In the genomic region with DNA sequence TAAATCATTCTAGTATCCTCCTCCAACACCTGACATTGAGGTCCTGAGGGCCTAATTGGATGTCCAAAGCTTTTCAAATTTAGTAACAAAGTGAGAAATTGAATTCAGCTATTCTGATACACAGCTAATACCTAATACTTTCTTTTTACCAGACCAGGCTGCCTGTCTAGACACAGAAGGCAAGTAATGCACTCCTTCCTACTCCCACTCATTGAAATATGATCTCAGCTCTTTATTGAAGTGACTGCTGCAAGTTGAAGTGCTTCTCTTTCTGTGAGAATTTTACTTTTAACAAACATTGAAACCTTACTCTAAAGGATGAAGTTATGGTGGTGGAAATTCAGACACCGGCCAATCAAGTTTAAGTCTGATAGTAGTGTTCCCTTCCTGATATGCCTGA, we compare ENCODE assay signal across 17 cellular contexts.
DNase-seq lines count a peak whose midpoint lies in the region; ATAC-seq and TF ChIP-seq lines count a peak whose summit lies in the region.
"Had no signal": no experiment of that assay in that cellular context is flagged by ENCODE, and none has a peak within 500 bp of the region (broad histone marks: within the 10 kb centered on the region; RNA-seq: fewer than 3 reads in every experiment).

No MANE protein-coding gene starts in this region.

- no peaks in the 10 kb centered on the region for H3K79me2 ChIP-seq in mammary epithelial cell (ENCODE audit: insufficient read depth, low read length)

- TF ChIP-seq CTCF in AG10803 (conservative IDR thresholded peaks at IDR 0.05; ENCODE audit: low read length) (no peak), mammary epithelial cell (conservative IDR thresholded peaks at IDR 0.05 in 1 of 2, IDR thresholded peaks at IDR 0.05 in 1 of 2; ENCODE audit: extremely low read depth in 1 of 2, insufficient read depth in 1 of 2, low read depth in 1 of 2, low read length in 2 of 2) (no peak), RWPE1 (conservative IDR thresholded peaks at IDR 0.05; ENCODE audit: low read depth) (no peak), right lobe of liver (IDR thresholded peaks at IDR 0.05) (no peak)

- peak; percentile 29 for DNase-seq in AG10803 (ENCODE audit: low read depth)
- DNase-seq in mammary epithelial cell = peak; percentile 43
- DNase-seq in RWPE1 (ENCODE audit: low spot score) = no peak
- no peak for DNase-seq in right lobe of liver
- DNase-seq in activated CD4-positive, alpha-beta T cell treated with anti-CD3 and anti-CD28 coated beads for 48 hours = no peak
- DNase-seq: activated CD4-positive, alpha-beta memory T cell treated with anti-CD3 and anti-CD28 coated beads, Interleukin-2, amount 10 ng/mL, durations not matched to agents 7 days and 5 days; CD4-positive, alpha-beta T cell; foreskin melanocyte; H9; NCI-H1436 treated with DMSO at 0.1 percent for 48 hours; T-helper 17 cell had no signal

- no peaks in the 10 kb centered on the region for H4K20me1 ChIP-seq in mammary epithelial cell (ENCODE audit: insufficient read depth, low read length)

- peak overlapping the region; percentile 64 for H2AFZ ChIP-seq in mammary epithelial cell (ENCODE audit: low read depth, low read length)

- TF ChIP-seq POLR2A in right lobe of liver (IDR thresholded peaks at IDR 0.05) = no peak

- H3K4me3 ChIP-seq in AG10803 (ENCODE audit: low read length) = no peak overlapping the region
- H3K4me3 ChIP-seq in mammary epithelial cell (replicated peaks in 1 of 3; ENCODE audit: insufficient read depth in 1 of 3, low read depth in 2 of 3, low read length in 3 of 3) = no peak overlapping the region
- H3K4me3 ChIP-seq in mesodermal cell (ENCODE audit: extremely low read depth, insufficient read depth, low read length, poor library complexity, severe bottlenecking) = no peak overlapping the region
- no peak overlapping the region for H3K4me3 ChIP-seq in right lobe of liver

- H3K36me3 ChIP-seq in mammary epithelial cell (ENCODE audit: insufficient read depth, low read length) (no peaks in the 10 kb centered on the region), mesodermal cell (ENCODE audit: control insufficient read depth, insufficient read depth, low read length) (no peaks in the 10 kb centered on the region), right lobe of liver (no peaks in the 10 kb centered on the region)

- in situ Hi-C loops in mammary epithelial cell (cut with MboI; ENCODE audit: low sequenced_read_pairs in 2 of 2) = loop anchor here (25.0 kb wide), 1 partner anchor 315 kb away; no protein-coding TSS in a partner anchor

- no peaks in the 10 kb centered on the region for H3K9me3 ChIP-seq in mammary epithelial cell (replicated peaks; ENCODE audit: insufficient read depth, low read length)
- no peaks in the 10 kb centered on the region for H3K9me3 ChIP-seq in mesodermal cell (ENCODE audit: control insufficient read depth, low read length)
- no peaks in the 10 kb centered on the region for H3K9me3 ChIP-seq in right lobe of liver

- H3K4me1 ChIP-seq in mammary epithelial cell (ENCODE audit: insufficient read depth, low read length) (no peaks in the 10 kb centered on the region), mesodermal cell (ENCODE audit: control insufficient read depth, insufficient read depth, low read length, poor library complexity, severe bottlenecking) (peaks cover 9% of the 10 kb centered on the region), right lobe of liver (no peaks in the 10 kb centered on the region)

- H3K27ac ChIP-seq in mammary epithelial cell (ENCODE audit: insufficient read depth, low read depth, low read length) (no peak overlapping the region), mesodermal cell (ENCODE audit: low read depth, low read length, severe bottlenecking) (peak overlapping the region; percentile 10), RWPE1 (no peak overlapping the region), right lobe of liver (no peak overlapping the region)

- intact Hi-C loops in mammary epithelial cell (cut with micrococcal nuclease) (loop anchor here (10.0 kb wide), 1 partner anchor 287 kb away; no protein-coding TSS in a partner anchor), right lobe of liver (cut with DNase I) (no loop called here)

- CTCF ChIA-PET in mammary epithelial cell (lab: Charles Lee; ENCODE audit: low non-redundant PET) = no interaction called here
- CTCF ChIA-PET in RWPE1 (lab: Yijun Ruan, JAX) = no interaction called here

- H3K27me3 ChIP-seq in mammary epithelial cell (ENCODE audit: insufficient read depth, low read length) = no peaks in the 10 kb centered on the region
- H3K27me3 ChIP-seq in right lobe of liver = no peaks in the 10 kb centered on the region

- ATAC-seq in GM21367 (IDR thresholded peaks at IDR 0.05; ENCODE audit: unreplicated experiment) (no peak), right lobe of liver (no peak)
- ATAC-seq: HepG2; left lobe of liver; stimulated activated effector memory CD8-positive, alpha-beta T cell treated with anti-CD3 and anti-CD28 coated beads, Interleukin-12 subunit alpha, Interleukin-12 subunit beta, amount 100 ng/mL, for 72 hours; T-helper 17 cell had no signal

- H3K9ac ChIP-seq in mammary epithelial cell (ENCODE audit: insufficient read depth, low read length) = no peak overlapping the region

- no TSS peak for BruUV-seq in mammary epithelial cell (replicated peaks; lab: Mats Ljungman, UMichigan)

- TF ChIP-seq RAD21 in Ishikawa (IDR thresholded peaks at IDR 0.05; ENCODE audit: low read depth) = no peak

- no peak for TF ChIP-seq EP300 in Ishikawa (IDR thresholded peaks at IDR 0.05; ENCODE audit: borderline replicate concordance)

- whole genome bisulfite sequencing in mammary epithelial cell (ENCODE audit: low coverage, missing lambda C conversion rate) = 100% methylated on average over 1 of the region's 1 CpG
- 71 to 80% methylated on average over 1 of the region's 1 CpG for WGBS in mesodermal cell (ENCODE audit: insufficient coverage in 2 of 2), 2 experiments
- WGBS in right lobe of liver (ENCODE audit: insufficient coverage, low coverage, low lambda C conversion rate, missing lambda C conversion rate) = 100% methylated on average over 1 of the region's 1 CpG

- H3K4me2 ChIP-seq in mammary epithelial cell (ENCODE audit: insufficient read depth, low read depth, low read length) = peak overlapping the region; percentile 62

- dilution Hi-C loops in mammary epithelial cell (cut with HindIII; ENCODE audit: low sequenced_read_pairs) = no loop called here

- POLR2A ChIA-PET in RWPE1 (lab: Yijun Ruan, JAX; ENCODE audit: low non-redundant PET) = no interaction called here

TF ChIP-seq in Ishikawa, 13 proteins besides CTCF, POLR2A, EP300 and RAD21:
- TF ChIP-seq EGR1 (IDR thresholded peaks at IDR 0.05) = peak; percentile 44; the same call in 1 of the 2 replicates
- no peak for TF ChIP-seq ZBTB7A (IDR thresholded peaks at IDR 0.05; ENCODE audit: low read depth)

Comparison
In these comparisons a context has a peak if more than half of its experiments do, and no peak if none do; other contexts are left out.
1. DNase-seq: peak in AG10803 (single experiment) and mammary epithelial cell (single experiment); none in RWPE1 (single experiment), right lobe of liver (0 of 3) and activated CD4-positive, alpha-beta T cell treated with anti-CD3 and anti-CD28 coated beads for 48 hours (single experiment).